Comparison of ENCODE assay signal across 8 cellular contexts in the genomic region with DNA sequence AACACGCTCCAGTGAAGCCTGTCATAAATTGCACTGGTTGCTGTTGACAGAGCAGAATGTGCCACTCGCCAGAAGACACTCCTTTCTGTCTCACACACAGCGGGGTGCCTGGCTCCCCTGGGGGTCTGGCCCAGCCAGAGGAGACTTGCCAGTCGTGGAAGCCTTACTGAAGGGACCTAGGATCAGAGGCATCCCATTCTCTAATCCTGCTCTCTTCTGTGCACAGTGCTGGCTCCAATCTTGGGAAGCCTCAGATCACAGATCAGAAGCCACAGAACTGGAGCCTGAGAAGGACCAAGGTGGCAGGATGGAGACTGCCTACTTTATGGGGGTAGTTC. TPM values are rescaled to one million over a fixed set of nuclear protein-coding genes. Genes with fewer than 3 reads are reported as not detected.
DNase-seq lines count a peak whose midpoint lies in the region; ATAC-seq and TF ChIP-seq lines count a peak whose summit lies in the region.

No MANE protein-coding gene starts in this region.

- DNase-seq in G401 (ENCODE audit: low spot score) (peak; percentile 38), fibroblast of the aortic adventitia (ENCODE audit: low read depth) (no peak), retina (peak; percentile 44), NCI-H2029 (lab: John Stamatoyannopoulos, UW) (no peak), SK-N-DZ (ENCODE audit: low spot score) (no peak), NCI-H748 (lab: John Stamatoyannopoulos, UW; ENCODE audit: unreplicated experiment) (no peak)

- peak overlapping the region; percentile 81 for H3K4me3 ChIP-seq in fibroblast of the aortic adventitia (ENCODE audit: low read depth, low read length)

- TF ChIP-seq CTCF in fibroblast of the aortic adventitia (IDR thresholded peaks at IDR 0.05; ENCODE audit: insufficient read depth, low read length) = no peak

- ATAC-seq in SK-N-SH treated with all-trans-retinoic acid at 6 μM for 48 hours = peak; percentile 22
- no peak for ATAC-seq in HG03342 (IDR thresholded peaks at IDR 0.05; ENCODE audit: unreplicated experiment)

- in situ Hi-C loops in G401 (cut with HindIII; ENCODE audit: low sequenced_read_pairs) = no loop called here

TF ChIP-seq in SK-N-SH treated with all-trans-retinoic acid at 6 μM for 48 hours, 23 proteins besides CTCF, POLR2A, EP300 and RAD21:
- no peak for TF ChIP-seq RARB (CRISPR knock-in tag; IDR thresholded peaks at IDR 0.05)
- no peak for TF ChIP-seq ISL1 (CRISPR knock-in tag; IDR thresholded peaks at IDR 0.05)
- no peak for TF ChIP-seq PPARA (CRISPR knock-in tag; IDR thresholded peaks at IDR 0.05; ENCODE audit: borderline replicate concordance)
- no peak for TF ChIP-seq ZFP3 (CRISPR knock-in tag; IDR thresholded peaks at IDR 0.05)
- no peak for TF ChIP-seq CSDC2 (CRISPR knock-in tag; IDR thresholded peaks at IDR 0.05)
- TF ChIP-seq, protein P1, sequence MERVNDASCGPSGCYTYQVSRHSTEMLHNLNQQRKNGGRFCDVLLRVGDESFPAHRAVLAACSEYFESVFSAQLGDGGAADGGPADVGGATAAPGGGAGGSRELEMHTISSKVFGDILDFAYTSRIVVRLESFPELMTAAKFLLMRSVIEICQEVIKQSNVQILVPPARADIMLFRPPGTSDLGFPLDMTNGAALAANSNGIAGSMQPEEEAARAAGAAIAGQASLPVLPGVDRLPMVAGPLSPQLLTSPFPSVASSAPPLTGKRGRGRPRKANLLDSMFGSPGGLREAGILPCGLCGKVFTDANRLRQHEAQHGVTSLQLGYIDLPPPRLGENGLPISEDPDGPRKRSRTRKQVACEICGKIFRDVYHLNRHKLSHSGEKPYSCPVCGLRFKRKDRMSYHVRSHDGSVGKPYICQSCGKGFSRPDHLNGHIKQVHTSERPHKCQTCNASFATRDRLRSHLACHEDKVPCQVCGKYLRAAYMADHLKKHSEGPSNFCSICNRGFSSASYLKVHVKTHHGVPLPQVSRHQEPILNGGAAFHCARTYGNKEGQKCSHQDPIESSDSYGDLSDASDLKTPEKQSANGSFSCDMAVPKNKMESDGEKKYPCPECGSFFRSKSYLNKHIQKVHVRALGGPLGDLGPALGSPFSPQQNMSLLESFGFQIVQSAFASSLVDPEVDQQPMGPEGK (CRISPR knock-in tag; IDR thresholded peaks at IDR 0.05; ENCODE audit: borderline replicate concordance) = no peak
- no peak for TF ChIP-seq ZNF8 (CRISPR knock-in tag; IDR thresholded peaks at IDR 0.05)
- TF ChIP-seq, protein P2, sequence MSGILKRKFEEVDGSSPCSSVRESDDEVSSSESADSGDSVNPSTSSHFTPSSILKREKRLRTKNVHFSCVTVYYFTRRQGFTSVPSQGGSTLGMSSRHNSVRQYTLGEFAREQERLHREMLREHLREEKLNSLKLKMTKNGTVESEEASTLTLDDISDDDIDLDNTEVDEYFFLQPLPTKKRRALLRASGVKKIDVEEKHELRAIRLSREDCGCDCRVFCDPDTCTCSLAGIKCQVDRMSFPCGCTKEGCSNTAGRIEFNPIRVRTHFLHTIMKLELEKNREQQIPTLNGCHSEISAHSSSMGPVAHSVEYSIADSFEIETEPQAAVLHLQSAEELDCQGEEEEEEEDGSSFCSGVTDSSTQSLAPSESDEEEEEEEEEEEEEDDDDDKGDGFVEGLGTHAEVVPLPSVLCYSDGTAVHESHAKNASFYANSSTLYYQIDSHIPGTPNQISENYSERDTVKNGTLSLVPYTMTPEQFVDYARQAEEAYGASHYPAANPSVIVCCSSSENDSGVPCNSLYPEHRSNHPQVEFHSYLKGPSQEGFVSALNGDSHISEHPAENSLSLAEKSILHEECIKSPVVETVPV (CRISPR knock-in tag; IDR thresholded peaks at IDR 0.05) = no peak
- TF ChIP-seq ZNF565 (CRISPR knock-in tag; conservative IDR thresholded peaks at IDR 0.05; ENCODE audit: low read depth) = no peak
- TF ChIP-seq, protein P3, sequence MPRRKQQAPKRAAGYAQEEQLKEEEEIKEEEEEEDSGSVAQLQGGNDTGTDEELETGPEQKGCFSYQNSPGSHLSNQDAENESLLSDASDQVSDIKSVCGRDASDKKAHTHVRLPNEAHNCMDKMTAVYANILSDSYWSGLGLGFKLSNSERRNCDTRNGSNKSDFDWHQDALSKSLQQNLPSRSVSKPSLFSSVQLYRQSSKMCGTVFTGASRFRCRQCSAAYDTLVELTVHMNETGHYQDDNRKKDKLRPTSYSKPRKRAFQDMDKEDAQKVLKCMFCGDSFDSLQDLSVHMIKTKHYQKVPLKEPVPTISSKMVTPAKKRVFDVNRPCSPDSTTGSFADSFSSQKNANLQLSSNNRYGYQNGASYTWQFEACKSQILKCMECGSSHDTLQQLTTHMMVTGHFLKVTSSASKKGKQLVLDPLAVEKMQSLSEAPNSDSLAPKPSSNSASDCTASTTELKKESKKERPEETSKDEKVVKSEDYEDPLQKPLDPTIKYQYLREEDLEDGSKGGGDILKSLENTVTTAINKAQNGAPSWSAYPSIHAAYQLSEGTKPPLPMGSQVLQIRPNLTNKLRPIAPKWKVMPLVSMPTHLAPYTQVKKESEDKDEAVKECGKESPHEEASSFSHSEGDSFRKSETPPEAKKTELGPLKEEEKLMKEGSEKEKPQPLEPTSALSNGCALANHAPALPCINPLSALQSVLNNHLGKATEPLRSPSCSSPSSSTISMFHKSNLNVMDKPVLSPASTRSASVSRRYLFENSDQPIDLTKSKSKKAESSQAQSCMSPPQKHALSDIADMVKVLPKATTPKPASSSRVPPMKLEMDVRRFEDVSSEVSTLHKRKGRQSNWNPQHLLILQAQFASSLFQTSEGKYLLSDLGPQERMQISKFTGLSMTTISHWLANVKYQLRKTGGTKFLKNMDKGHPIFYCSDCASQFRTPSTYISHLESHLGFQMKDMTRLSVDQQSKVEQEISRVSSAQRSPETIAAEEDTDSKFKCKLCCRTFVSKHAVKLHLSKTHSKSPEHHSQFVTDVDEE (CRISPR knock-in tag; IDR thresholded peaks at IDR 0.05) = no peak
- no peak for TF ChIP-seq ZC3H10 (CRISPR knock-in tag; IDR thresholded peaks at IDR 0.05)
- no peak for TF ChIP-seq SNAI2 (CRISPR knock-in tag; IDR thresholded peaks at IDR 0.05)
- TF ChIP-seq, protein P4, sequence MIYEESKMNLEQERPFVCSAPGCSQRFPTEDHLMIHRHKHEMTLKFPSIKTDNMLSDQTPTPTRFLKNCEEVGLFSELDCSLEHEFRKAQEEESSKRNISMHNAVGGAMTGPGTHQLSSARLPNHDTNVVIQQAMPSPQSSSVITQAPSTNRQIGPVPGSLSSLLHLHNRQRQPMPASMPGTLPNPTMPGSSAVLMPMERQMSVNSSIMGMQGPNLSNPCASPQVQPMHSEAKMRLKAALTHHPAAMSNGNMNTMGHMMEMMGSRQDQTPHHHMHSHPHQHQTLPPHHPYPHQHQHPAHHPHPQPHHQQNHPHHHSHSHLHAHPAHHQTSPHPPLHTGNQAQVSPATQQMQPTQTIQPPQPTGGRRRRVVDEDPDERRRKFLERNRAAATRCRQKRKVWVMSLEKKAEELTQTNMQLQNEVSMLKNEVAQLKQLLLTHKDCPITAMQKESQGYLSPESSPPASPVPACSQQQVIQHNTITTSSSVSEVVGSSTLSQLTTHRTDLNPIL (CRISPR knock-in tag; IDR thresholded peaks at IDR 0.05; ENCODE audit: low read depth) = no peak
- no peak for TF ChIP-seq TOX (CRISPR knock-in tag; IDR thresholded peaks at IDR 0.05; ENCODE audit: borderline replicate concordance)
TF ChIP-seq in SK-N-SH treated with all-trans-retinoic acid at 6 μM for 48 hours: peak in this region for 0.

RNA-seq across cellular contexts. Expression of a gene that starts 1.4 kb away (rescaled TPM):
- total RNA-seq in G401 (2014; rRNA removed; shearing (Covaris generic)) = 1.4 and 4.2 TPM in 2 replicates
- total RNA-seq in fibroblast of the aortic adventitia (ENCODE audit: low replicate concordance) = 1.3 and 7.4 TPM in 2 replicates
- 3.7 and 5.6 TPM in 2 replicates for polyA plus RNA-seq in SK-N-DZ (2014; cell fraction: cytosol; rRNA removed)
- polyA plus RNA-seq in SK-N-DZ (2014; cell fraction: nucleus; rRNA removed) = 2.2 and 5.6 TPM in 2 replicates

Comparison
In these comparisons a context has a peak if more than half of its experiments do, and no peak if none do; other contexts are left out.
1. DNase-seq: peak in G401 (single experiment) and retina (single experiment); none in fibroblast of the aortic adventitia (single experiment), NCI-H2029 (single experiment), SK-N-DZ (single experiment) and NCI-H748 (single experiment).